9 cellular contexts compared by ENCODE assay signal in the genomic region with DNA sequence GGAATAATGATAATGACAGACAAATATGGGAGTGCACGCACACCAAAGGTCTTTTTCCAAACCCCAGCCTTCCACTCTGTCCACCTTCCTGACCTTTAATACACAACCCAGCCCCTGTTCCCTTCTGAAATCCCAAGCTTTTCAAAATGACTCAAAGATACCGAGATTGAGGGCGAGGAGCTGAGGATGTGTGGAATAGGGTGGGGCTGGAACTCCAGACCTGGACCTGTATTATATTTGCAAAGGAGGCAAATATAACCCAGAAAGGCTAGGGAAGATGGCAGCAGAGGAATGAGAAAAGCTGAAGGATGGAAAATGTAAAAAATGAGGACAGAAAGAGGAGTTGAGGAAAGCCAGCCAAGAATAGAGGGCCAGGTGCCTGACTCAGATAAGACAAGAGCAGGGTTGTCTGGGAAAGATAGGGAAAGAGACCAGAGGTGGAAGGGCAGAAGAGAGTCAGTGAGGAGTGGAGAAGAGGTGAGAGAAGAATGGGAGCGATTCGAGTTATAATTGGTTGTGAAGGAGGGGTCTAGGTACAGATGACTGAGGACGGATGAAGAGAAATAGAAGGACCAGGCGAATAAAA. TPM values are rescaled to one million over a fixed set of nuclear protein-coding genes. Genes with fewer than 3 reads are reported as not detected.
DNase-seq lines count a peak whose midpoint lies in the region; ATAC-seq and TF ChIP-seq lines count a peak whose summit lies in the region.
"Had no signal": no experiment of that assay in that cellular context is flagged by ENCODE, and none has a peak within 500 bp of the region (broad histone marks: within the 10 kb centered on the region; RNA-seq: fewer than 3 reads in every experiment).

No MANE protein-coding gene starts in this region.

- TF ChIP-seq CTCF in HCT116 (IDR thresholded peaks at IDR 0.05 in 2 of 3, conservative IDR thresholded peaks at IDR 0.05 in 1 of 3; ENCODE audit: borderline replicate concordance in 1 of 3, insufficient read depth in 1 of 3, low read depth in 2 of 3, low read length in 2 of 3): no peak
- no peak for TF ChIP-seq CTCF in upper lobe of left lung (IDR thresholded peaks at IDR 0.05)

- peaks cover 44% of the 10 kb centered on the region for H3K4me1 Mint-ChIP-seq in activated naive CD8-positive, alpha-beta T cell treated with anti-CD3 and anti-CD28 coated beads, Interleukin-2, amount 50 U/mL, for 24 hours

- peak overlapping the region; percentile 68 for H3K27ac Mint-ChIP-seq in activated naive CD8-positive, alpha-beta T cell treated with anti-CD3 and anti-CD28 coated beads, Interleukin-2, amount 50 U/mL, for 24 hours

- no peaks in the 10 kb centered on the region for H3K9me2 ChIP-seq in HCT116 (ENCODE audit: insufficient read depth)

- POLR2A ChIA-PET in HCT116 (lab: Charles Lee): interaction anchor here (1.1 to 3.0 kb wide), 11 partner anchors 9 to 179 kb away, joined by 3 to 41 read pairs (median 8); a partner anchor contains a TSS

- H3K9me3 ChIP-seq in HCT116 (ENCODE audit: control insufficient read depth in 1 of 2, insufficient read depth in 1 of 2, low read depth in 1 of 2, low read length in 2 of 2): no peaks in the 10 kb centered on the region
- H3K9me3 ChIP-seq in upper lobe of left lung: no peaks in the 10 kb centered on the region

- H3K79me2 ChIP-seq in ACC112 (ENCODE audit: control insufficient read depth, insufficient read depth, low read length, unreplicated experiment) (peaks cover 32% of the 10 kb centered on the region), HCT116 (ENCODE audit: insufficient read depth, low read length) (peaks cover 29% of the 10 kb centered on the region)

- ATAC-seq in HCT116: no peak
- no peak for ATAC-seq in activated naive CD8-positive, alpha-beta T cell treated with anti-CD3 and anti-CD28 coated beads, Interleukin-2, amount 50 U/mL, for 24 hours
- ATAC-seq in upper lobe of left lung (ENCODE audit: low FRiP score in 2 of 2): no peak

- H3K4me2 ChIP-seq in HCT116 (ENCODE audit: low read length): peak overlapping the region; percentile 95

- H3K4me1 ChIP-seq in ACC112 (ENCODE audit: control insufficient read depth, insufficient read depth, low read length, unreplicated experiment) (peaks cover 35% of the 10 kb centered on the region), HCT116 (ENCODE audit: control insufficient read depth in 1 of 2, insufficient read depth in 2 of 2, low read length in 2 of 2) (peaks cover 56 to 73% of the 10 kb centered on the region in 2 experiments), upper lobe of left lung (peaks cover 49 to 57% (median 50%) of the 10 kb centered on the region in 4 donors)

- no peaks in the 10 kb centered on the region for H3K27me3 ChIP-seq in ACC112 (ENCODE audit: insufficient read depth, low read length)
- no peaks in the 10 kb centered on the region for H3K27me3 ChIP-seq in HCT116 (ENCODE audit: insufficient read depth, low read length)
- no peaks in the 10 kb centered on the region for H3K27me3 ChIP-seq in upper lobe of left lung

- DNase-seq in HCT116 (ENCODE audit: low read depth, low spot score): no peak
- no peak for DNase-seq in activated naive CD8-positive, alpha-beta T cell treated with anti-CD3 and anti-CD28 coated beads, Interleukin-2, amount 50 U/mL, for 24 hours
- DNase-seq in kidney tubule cell (ENCODE audit: low spot score): peak; percentile 16
- no peak for DNase-seq in upper lobe of left lung
- no peak for DNase-seq in RPMI8226
- DNase-seq in activated CD4-positive, alpha-beta T cell treated with anti-CD3 and anti-CD28 coated beads, Interleukin-2, amount 50 U/mL, for 4 hours: no peak
- no peak for DNase-seq in COLO668 (lab: John Stamatoyannopoulos, UW; ENCODE audit: unreplicated experiment)

- H3K36me3 ChIP-seq in ACC112 (ENCODE audit: insufficient read depth, low read length) (no peaks in the 10 kb centered on the region), HCT116 (ENCODE audit: control insufficient read depth in 1 of 2, insufficient read depth in 2 of 2, low read length in 2 of 2) (peaks cover 0 to 7% of the 10 kb centered on the region in 2 experiments; a peak in 2 of 4 replicates), upper lobe of left lung (peaks cover 0 to 9% (median 8%) of the 10 kb centered on the region in 4 donors)

- peak overlapping the region; percentile 51 for H2AFZ ChIP-seq in ACC112 (ENCODE audit: low read length, unreplicated experiment)
- no peak overlapping the region for H2AFZ ChIP-seq in HCT116 (ENCODE audit: low read depth, low read length, poor library complexity, severe bottlenecking)

- 28 to 29% methylated on average over 7 of the region's 7 CpGs for WGBS in upper lobe of left lung, 2 donors

- RAD21 ChIA-PET in HCT116 (lab: Charles Lee; ENCODE audit: low non-redundant PET in 1 of 2, low total read pairs in 2 of 2, uncharacterized antibody in 2 of 2, unreplicated experiment in 2 of 2): interaction anchor here (0.7 to 2.3 kb wide), 3 partner anchors 12 to 161 kb away, joined by 3 to 15 read pairs (median 3); a partner anchor contains a TSS

- no peaks in the 10 kb centered on the region for H3K9me3 Mint-ChIP-seq in activated naive CD8-positive, alpha-beta T cell treated with anti-CD3 and anti-CD28 coated beads, Interleukin-2, amount 50 U/mL, for 24 hours

- TF ChIP-seq EP300 in upper lobe of left lung (IDR thresholded peaks at IDR 0.05): no peak

- H3K4me3 ChIP-seq in ACC112 (ENCODE audit: low read depth, low read length) (peak overlapping the region; percentile 89), HCT116 (replicated peaks in 1 of 2; ENCODE audit: low read depth in 1 of 2, low read length in 2 of 2) (peak overlapping the region; percentile 85 to 90), upper lobe of left lung (peak overlapping the region in 3 of 4 donors; percentile 54 to 92 (median 60))

- intact Hi-C loops in HCT116 (cut with micrococcal nuclease): no loop called here

- TF ChIP-seq RAD21 in HCT116 (IDR thresholded peaks at IDR 0.05; ENCODE audit: low read depth): no peak

- H4K20me1 ChIP-seq in HCT116 (ENCODE audit: insufficient read depth): no peaks in the 10 kb centered on the region

- TF ChIP-seq POLR2A in HCT116 (IDR thresholded peaks at IDR 0.05; ENCODE audit: borderline replicate concordance, extremely low read depth, insufficient read depth, insufficient read length): no peak
- TF ChIP-seq POLR2A in upper lobe of left lung (IDR thresholded peaks at IDR 0.05): no peak

- peak overlapping the region; percentile 77 for H3K4me3 Mint-ChIP-seq in activated naive CD8-positive, alpha-beta T cell treated with anti-CD3 and anti-CD28 coated beads, Interleukin-2, amount 50 U/mL, for 24 hours

- peak overlapping the region; percentile 84 for H3K9ac ChIP-seq in HCT116 (ENCODE audit: low read length)

- peak overlapping the region; percentile 79 for H3K27ac ChIP-seq in ACC112 (ENCODE audit: low read depth, low read length)
- peak overlapping the region; percentile 72 for H3K27ac ChIP-seq in HCT116 (ENCODE audit: low read depth, low read length)
- H3K27ac ChIP-seq in upper lobe of left lung: peak overlapping the region; percentile 85 to 99 (median 86)

- H3K27me3 Mint-ChIP-seq in activated naive CD8-positive, alpha-beta T cell treated with anti-CD3 and anti-CD28 coated beads, Interleukin-2, amount 50 U/mL, for 24 hours: peaks cover 53% of the 10 kb centered on the region

- H3K36me3 Mint-ChIP-seq in activated naive CD8-positive, alpha-beta T cell treated with anti-CD3 and anti-CD28 coated beads, Interleukin-2, amount 50 U/mL, for 24 hours (ENCODE audit: low read depth): no peaks in the 10 kb centered on the region

- CTCF ChIA-PET in HCT116 (lab: Charles Lee): interaction anchor here (0.9 to 3.0 kb wide), 4 partner anchors 10 to 41 kb away, joined by 3 to 53 read pairs (median 4); a partner anchor contains a TSS

- BruUV-seq in HCT116 (replicated peaks; lab: Mats Ljungman, UMichigan): no TSS peak

TF ChIP-seq in HCT116, 20 proteins besides CTCF, POLR2A, EP300 and RAD21 (continues in another document):
- TF ChIP-seq ZNF274 (IDR thresholded peaks at IDR 0.05; ENCODE audit: low read depth, low read length) (no peak), CBX3 (IDR thresholded peaks at IDR 0.05; ENCODE audit: low read depth) (no peak), EZH2 (IDR thresholded peaks at IDR 0.05) (no peak), ZFX (IDR thresholded peaks at IDR 0.05) (no peak), ELF1 (IDR thresholded peaks at IDR 0.05; ENCODE audit: borderline replicate concordance, low read depth) (no peak), SRF (IDR thresholded peaks at IDR 0.05; ENCODE audit: low read depth) (no peak), SIN3A (IDR thresholded peaks at IDR 0.05; ENCODE audit: low read depth) (no peak)
- TF ChIP-seq, protein P1, sequence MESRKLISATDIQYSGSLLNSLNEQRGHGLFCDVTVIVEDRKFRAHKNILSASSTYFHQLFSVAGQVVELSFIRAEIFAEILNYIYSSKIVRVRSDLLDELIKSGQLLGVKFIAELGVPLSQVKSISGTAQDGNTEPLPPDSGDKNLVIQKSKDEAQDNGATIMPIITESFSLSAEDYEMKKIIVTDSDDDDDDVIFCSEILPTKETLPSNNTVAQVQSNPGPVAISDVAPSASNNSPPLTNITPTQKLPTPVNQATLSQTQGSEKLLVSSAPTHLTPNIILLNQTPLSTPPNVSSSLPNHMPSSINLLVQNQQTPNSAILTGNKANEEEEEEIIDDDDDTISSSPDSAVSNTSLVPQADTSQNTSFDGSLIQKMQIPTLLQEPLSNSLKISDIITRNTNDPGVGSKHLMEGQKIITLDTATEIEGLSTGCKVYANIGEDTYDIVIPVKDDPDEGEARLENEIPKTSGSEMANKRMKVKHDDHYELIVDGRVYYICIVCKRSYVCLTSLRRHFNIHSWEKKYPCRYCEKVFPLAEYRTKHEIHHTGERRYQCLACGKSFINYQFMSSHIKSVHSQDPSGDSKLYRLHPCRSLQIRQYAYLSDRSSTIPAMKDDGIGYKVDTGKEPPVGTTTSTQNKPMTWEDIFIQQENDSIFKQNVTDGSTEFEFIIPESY (IDR thresholded peaks at IDR 0.05; ENCODE audit: extremely low read depth, insufficient replicate concordance, low read length): no peak

RNA-seq across cellular contexts. Expression of a gene that starts 1.0 kb away (rescaled TPM):
- total RNA-seq in HCT116 (2021; ENCODE audit: unreplicated experiment) (494 TPM), upper lobe of left lung (100 to 1,000 TPM; 142 to 463 (median 224) TPM)
- polyA plus RNA-seq in HCT116 (2012): 414 and 526 TPM in 2 replicates

RNA-seq across cellular contexts. Expression of a gene that starts 7.2 kb away (rescaled TPM):
- total RNA-seq in HCT116 (2021; ENCODE audit: unreplicated experiment): 3.3 TPM
- 1.7 and 2.0 TPM in 2 replicates for polyA plus RNA-seq in HCT116 (2012)
- total RNA-seq in upper lobe of left lung: 1 to 10 TPM in 4 of 6 donors, under 1 TPM in 2; 0.46 to 2.6 (median 1.5) TPM
- total RNA-seq: renal cortical epithelial cell had no signal

RNA-seq across cellular contexts. Expression of a gene that starts 12.2 kb away (rescaled TPM):
- total RNA-seq in HCT116 (2021; ENCODE audit: unreplicated experiment) (309 TPM), upper lobe of left lung (100 to 1,000 TPM; 136 to 221 (median 144) TPM)
- 328 and 383 TPM in 2 replicates for polyA plus RNA-seq in HCT116 (2012)

RNA-seq across cellular contexts. Expression of a gene that starts 24.2 kb away (rescaled TPM):
- 0.42 TPM for total RNA-seq in HCT116 (2021; ENCODE audit: unreplicated experiment)
- 1.1 and 1.3 TPM in 2 replicates for polyA plus RNA-seq in HCT116 (2012)
- total RNA-seq in upper lobe of left lung: 10 to 100 TPM; 10.5 to 86.6 (median 35.6) TPM

RNA-seq across cellular contexts. Expression of a gene that starts 41.3 kb away (rescaled TPM):
- total RNA-seq in HCT116 (2021; ENCODE audit: unreplicated experiment): 67.8 TPM
- polyA plus RNA-seq in HCT116 (2012): 92.1 and 108 TPM in 2 replicates
- total RNA-seq in upper lobe of left lung: 10 to 100 TPM; 36.9 to 70.2 (median 63.0) TPM
